Comparison of ENCODE assay signal across 18 cellular contexts in the genomic region with DNA sequence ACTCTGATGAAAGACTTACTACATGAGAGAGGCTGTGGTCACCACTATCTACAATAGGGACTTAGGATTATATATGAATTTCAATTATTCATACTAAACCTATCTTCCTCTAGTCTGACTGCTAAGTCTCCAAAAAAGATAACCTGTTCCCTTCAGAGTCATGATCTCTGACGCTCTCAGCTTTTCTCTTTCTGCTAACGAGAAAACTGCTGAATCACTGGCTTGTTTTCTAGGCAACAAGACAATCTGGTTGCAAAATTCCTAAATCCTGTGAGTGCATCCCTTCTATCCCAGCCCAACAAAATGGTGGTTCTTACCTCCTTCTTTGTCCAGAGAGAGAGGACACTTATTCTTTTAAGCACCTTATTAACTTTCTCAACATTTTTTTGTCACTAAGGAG.
A peak's percentile ranks its signal among the peaks of the same experiment; 100 is the strongest.
DNase-seq lines count a peak whose midpoint lies in the region; ATAC-seq, FAIRE-seq and TF ChIP-seq lines count a peak whose summit lies in the region.
"Had no signal": no experiment of that assay in that cellular context is flagged by ENCODE, and none has a peak within 500 bp of the region (broad histone marks: within the 10 kb centered on the region; RNA-seq: fewer than 3 reads in every experiment).

No MANE protein-coding gene starts in this region.

- H3K36me3 Mint-ChIP-seq in T-cell = no peaks in the 10 kb centered on the region

- H3K4me2 ChIP-seq in HepG2 (ENCODE audit: low read depth, low read length) (no peak overlapping the region), mesendoderm (ENCODE audit: low read length) (no peak overlapping the region)

- H3K4me1 ChIP-seq in right lobe of liver (no peaks in the 10 kb centered on the region), HepG2 (ENCODE audit: insufficient read depth, low read length) (no peaks in the 10 kb centered on the region), mesendoderm (ENCODE audit: control insufficient read depth, low read depth, low read length) (peaks cover 2% of the 10 kb centered on the region)
- H3K4me1 ChIP-seq: SJSA1 had no signal

- no peak overlapping the region for H3K23ac ChIP-seq in mesendoderm (ENCODE audit: low read length)

- H2BK5ac ChIP-seq in mesendoderm (ENCODE audit: low read length) = peak overlapping the region; percentile 47

- TF ChIP-seq POLR2A in right lobe of liver (IDR thresholded peaks at IDR 0.05) (no peak), HepG2 (IDR thresholded peaks at IDR 0.05; ENCODE audit: insufficient read depth in 1 of 2, low read depth in 2 of 2, low read length in 2 of 2) (no peak)

- intact Hi-C loops in right lobe of liver (cut with DNase I) (no loop called here), HepG2 (cut with micrococcal nuclease; ENCODE audit: unreplicated experiment) (no loop called here)

- DNase-seq in right lobe of liver (no peak), HepG2 (ENCODE audit: low spot score) (no peak), cardiac fibroblast (ENCODE audit: low read depth in 2 of 2) (peak; percentile 28 to 39), mesendoderm (peak; percentile 63), NCI-H526 treated with DMSO at 0.1 percent for 48 hours (lab: John Stamatoyannopoulos, UW) (no peak), middle frontal gyrus (ENCODE audit: extremely low spot score, low spot score) (no peak), NCI-H187 treated with DMSO at 0.1 percent for 48 hours (lab: John Stamatoyannopoulos, UW) (no peak), T-cell (no peak)
- DNase-seq: activated CD4-positive, alpha-beta T cell treated with anti-CD3 and anti-CD28 coated beads, Interleukin-2, amount 10 ng/mL, durations not matched to agents 24 days and 14 days; activated T-cell treated with anti-CD3 and anti-CD28 coated beads, Interleukin-2, amount 50 U/mL, for 4 hours; cerebellar nuclear complex; midbrain; NCI-H1092 treated with DMSO at 0.1 percent for 48 hours; NCI-H2171 treated with DMSO at 0.1 percent for 48 hours had no signal

- no peak overlapping the region for H4K5ac ChIP-seq in mesendoderm (ENCODE audit: low read length)

- no peaks in the 10 kb centered on the region for H3K36me3 ChIP-seq in right lobe of liver
- H3K36me3 ChIP-seq in HepG2 (replicated peaks in 1 of 2; ENCODE audit: control insufficient read depth in 1 of 2, insufficient read depth in 2 of 2, low read length in 2 of 2) = no peaks in the 10 kb centered on the region
- no peaks in the 10 kb centered on the region for H3K36me3 ChIP-seq in mesendoderm (ENCODE audit: control insufficient read depth, insufficient read depth, low read length)
- H3K36me3 ChIP-seq: SJSA1 had no signal

- H3K27me3 Mint-ChIP-seq in T-cell = peaks cover 21 to 38% of the 10 kb centered on the region in 2 donors

- H3K79me1 ChIP-seq in mesendoderm (ENCODE audit: low read length) = no peaks in the 10 kb centered on the region

- H3K18ac ChIP-seq in mesendoderm (ENCODE audit: low read length) = peak overlapping the region; percentile 7

- TF ChIP-seq EP300 in HepG2 (IDR thresholded peaks at IDR 0.05; ENCODE audit: low read depth in 2 of 2, low read length in 2 of 2) = no peak
- TF ChIP-seq EP300 in HepG2 (CRISPR knock-in tag; IDR thresholded peaks at IDR 0.05; ENCODE audit: borderline replicate concordance) = no peak

- POLR2A ChIA-PET in HepG2 (lab: Yijun Ruan, JAX) (no interaction called here), T-cell (lab: Charles Lee) (no interaction called here)

- H3K9ac ChIP-seq in HepG2 (ENCODE audit: insufficient read depth, low read depth, low read length) (no peak overlapping the region), mesendoderm (ENCODE audit: low read length) (no peak overlapping the region)

- no peak for FAIRE-seq in HepG2 (lab: Jason Lieb, UNC)
- FAIRE-seq: A204.1, endothelial cell of umbilical vein, H54 had no signal

- no peaks in the 10 kb centered on the region for H3K4me1 Mint-ChIP-seq in T-cell
- H3K4me1 Mint-ChIP-seq: activated CD4-positive, alpha-beta T cell treated with anti-CD3 and anti-CD28 coated beads, Interleukin-2, amount 10 ng/mL, durations not matched to agents 24 days and 14 days had no signal

- TF ChIP-seq CTCF in right lobe of liver (IDR thresholded peaks at IDR 0.05) = no peak
- no peak for TF ChIP-seq CTCF in HepG2 (CRISPR knock-in tag; IDR thresholded peaks at IDR 0.05)
- no peak for TF ChIP-seq CTCF in cardiac fibroblast (IDR thresholded peaks at IDR 0.05; ENCODE audit: low read depth, low read length)

- no peak overlapping the region for H2AFZ ChIP-seq in HepG2 (ENCODE audit: low read length)

- in situ Hi-C loops in HepG2 (cut with HindIII; ENCODE audit: extremely low pct_ligation_motif_present, low pct_unique_long_range_greater_than_20kb) = no loop called here

- no peak for TF ChIP-seq RAD21 in HepG2 (CRISPR knock-in tag; IDR thresholded peaks at IDR 0.05)

- H3K79me2 ChIP-seq in HepG2 (ENCODE audit: insufficient read depth, low read length) = no peaks in the 10 kb centered on the region
- no peaks in the 10 kb centered on the region for H3K79me2 ChIP-seq in mesendoderm (ENCODE audit: control insufficient read depth, insufficient read depth, low read length)

- no peak overlapping the region for H3K56ac ChIP-seq in mesendoderm (ENCODE audit: low read length)

- no peaks in the 10 kb centered on the region for H3K27me3 ChIP-seq in right lobe of liver
- 0 out of 5 replicates have a peak, but pooled peaks cover 0 to 6% of the 10 kb centered on the region in 2 experiments for H3K27me3 ChIP-seq in HepG2 (ENCODE audit: control insufficient read depth in 1 of 2, insufficient read depth in 2 of 2, low read length in 2 of 2)
- H3K27me3 ChIP-seq in mesendoderm (ENCODE audit: insufficient read depth, low read length, poor library complexity) = no peaks in the 10 kb centered on the region

- H3K4ac ChIP-seq in mesendoderm (ENCODE audit: low read depth, low read length) = no peak overlapping the region

- no peaks in the 10 kb centered on the region for H3K9me3 ChIP-seq in right lobe of liver
- no peaks in the 10 kb centered on the region for H3K9me3 ChIP-seq in HepG2 (ENCODE audit: low read length)
- H3K9me3 ChIP-seq: SJSA1 had no signal

- no peak overlapping the region for H2AK5ac ChIP-seq in mesendoderm (ENCODE audit: low read length)

- H3K4me3 ChIP-seq in right lobe of liver (no peak overlapping the region), HepG2 (replicated peaks in 1 of 3; ENCODE audit: insufficient read depth in 1 of 3, low read depth in 2 of 3, low read length in 3 of 3) (no peak overlapping the region), cardiac fibroblast (replicated peaks in 1 of 2; ENCODE audit: low read depth in 2 of 2, low read length in 2 of 2) (no peak overlapping the region), mesendoderm (ENCODE audit: low read length) (no peak overlapping the region)
- H3K4me3 ChIP-seq: SJSA1 had no signal

- CTCF ChIA-PET in HepG2 (lab: Yijun Ruan, JAX; ENCODE audit: low intra/inter-chr PET ratio, low total read pairs) (no interaction called here), T-cell (lab: Charles Lee) (no interaction called here)

- H3K9me3 Mint-ChIP-seq in T-cell = no peaks in the 10 kb centered on the region
- H3K9me3 Mint-ChIP-seq: activated CD4-positive, alpha-beta T cell treated with anti-CD3 and anti-CD28 coated beads, Interleukin-2, amount 10 ng/mL, durations not matched to agents 24 days and 14 days; activated T-cell treated with anti-CD3 and anti-CD28 coated beads, Interleukin-2, amount 50 U/mL, for 4 hours had no signal

- peak overlapping the region; percentile 85 for H2BK15ac ChIP-seq in mesendoderm (replicated peaks; ENCODE audit: low read depth)

- BruUV-seq in HepG2 (replicated peaks; lab: Mats Ljungman, UMichigan) = no TSS peak

- no peak overlapping the region for H3K4me3 Mint-ChIP-seq in T-cell
- H3K4me3 Mint-ChIP-seq: activated CD4-positive, alpha-beta T cell treated with anti-CD3 and anti-CD28 coated beads, Interleukin-2, amount 10 ng/mL, durations not matched to agents 24 days and 14 days; activated T-cell treated with anti-CD3 and anti-CD28 coated beads, Interleukin-2, amount 50 U/mL, for 4 hours had no signal

- peak overlapping the region; percentile 58 for H4K8ac ChIP-seq in mesendoderm (ENCODE audit: low read depth, low read length)

- ATAC-seq in right lobe of liver = peak in 3 of 4 donors; percentile 30 to 78 (median 35)
- no peak for ATAC-seq in HepG2
- ATAC-seq in T-cell (replicated peaks in 1 of 4) = no peak

- 17% methylated on average over 2 of the region's 2 CpGs for WGBS in right lobe of liver (ENCODE audit: insufficient coverage, low coverage, low lambda C conversion rate, missing lambda C conversion rate)
- WGBS in HepG2 (ENCODE audit: low lambda C conversion rate) = 2% methylated on average over 2 of the region's 2 CpGs
- no CpG with 5 or more reads among the region's 2 CpGs for WGBS in mesendoderm (ENCODE audit: extremely low coverage, insufficient coverage, low lambda C conversion rate)

- H3K27ac ChIP-seq in right lobe of liver = no peak overlapping the region
- no peak overlapping the region for H3K27ac ChIP-seq in HepG2 (ENCODE audit: extremely low read length, insufficient read depth, low read length)
- H3K27ac ChIP-seq in mesendoderm (ENCODE audit: low read depth, low read length) = no peak overlapping the region
- H3K27ac ChIP-seq: SJSA1 had no signal

- H4K20me1 ChIP-seq in HepG2 (ENCODE audit: insufficient read depth, low read length) = no peaks in the 10 kb centered on the region

- H3K27ac Mint-ChIP-seq in T-cell = no peak overlapping the region
- H3K27ac Mint-ChIP-seq: activated CD4-positive, alpha-beta T cell treated with anti-CD3 and anti-CD28 coated beads, Interleukin-2, amount 10 ng/mL, durations not matched to agents 24 days and 14 days had no signal

- H2BK120ac ChIP-seq in mesendoderm (ENCODE audit: low read depth, low read length) = peak overlapping the region; percentile 94

TF ChIP-seq in HepG2, 621 proteins besides CTCF, POLR2A, EP300 and RAD21 (continues in another document):
- TF ChIP-seq ZNF644 (CRISPR knock-in tag; IDR thresholded peaks at IDR 0.05; ENCODE audit: low read depth) (no peak), MYC (CRISPR knock-in tag; IDR thresholded peaks at IDR 0.05; ENCODE audit: borderline replicate concordance) (no peak), ZNF337 (CRISPR knock-in tag; IDR thresholded peaks at IDR 0.05; ENCODE audit: borderline replicate concordance, low read depth) (no peak), CBX1 (IDR thresholded peaks at IDR 0.05; ENCODE audit: low read depth) (no peak), TARDBP (CRISPR knock-in tag; IDR thresholded peaks at IDR 0.05) (no peak), TBL1XR1 (IDR thresholded peaks at IDR 0.05; ENCODE audit: borderline replicate concordance, low read length, partially characterized antibody) (no peak), MTF2 (CRISPR knock-in tag; IDR thresholded peaks at IDR 0.05; ENCODE audit: borderline replicate concordance) (no peak), ZC3H13 (CRISPR knock-in tag; IDR thresholded peaks at IDR 0.05) (no peak), HOXD1 (CRISPR knock-in tag; IDR thresholded peaks at IDR 0.05) (no peak), ZNF101 (CRISPR knock-in tag; IDR thresholded peaks at IDR 0.05; ENCODE audit: borderline replicate concordance, low read depth) (no peak)
- TF ChIP-seq, protein P1, sequence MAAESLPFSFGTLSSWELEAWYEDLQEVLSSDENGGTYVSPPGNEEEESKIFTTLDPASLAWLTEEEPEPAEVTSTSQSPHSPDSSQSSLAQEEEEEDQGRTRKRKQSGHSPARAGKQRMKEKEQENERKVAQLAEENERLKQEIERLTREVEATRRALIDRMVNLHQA (CRISPR knock-in tag; IDR thresholded peaks at IDR 0.05) = no peak

Comparison
In these comparisons a context has a peak if more than half of its experiments do, and no peak if none do; other contexts are left out.
1. ATAC-seq: peak in right lobe of liver (3 of 4); none in HepG2 (single experiment) and T-cell (0 of 4).
2. DNase-seq: peak in cardiac fibroblast (2 of 2) and mesendoderm (single experiment); none in right lobe of liver (0 of 3), HepG2 (single experiment), NCI-H526 treated with DMSO at 0.1 percent for 48 hours (single experiment), middle frontal gyrus (single experiment), NCI-H187 treated with DMSO at 0.1 percent for 48 hours (single experiment) and T-cell (0 of 34).